Comparison of ENCODE assay signal across 13 cellular contexts in the genomic region with DNA sequence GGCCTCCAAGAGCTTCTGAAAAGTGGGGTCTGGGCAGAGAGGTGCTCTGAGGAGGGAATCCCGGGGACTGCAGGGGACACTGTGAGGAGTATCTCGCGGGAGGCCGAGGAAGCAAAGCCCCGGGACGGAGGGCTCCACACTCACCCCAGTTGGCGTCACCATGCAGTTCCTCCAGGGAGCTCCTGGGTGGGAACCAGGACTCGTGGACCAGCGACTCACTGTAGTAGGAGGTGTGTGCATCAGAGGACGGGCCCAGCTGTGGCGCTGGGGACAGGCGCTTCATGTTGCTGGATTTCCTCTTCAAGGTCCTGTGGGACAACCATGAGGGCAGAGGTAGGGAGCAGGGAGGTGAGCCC. TPM values are rescaled to one million over a fixed set of nuclear protein-coding genes. Genes with fewer than 3 reads are reported as not detected.
DNase-seq lines count a peak whose midpoint lies in the region; ATAC-seq and TF ChIP-seq lines count a peak whose summit lies in the region.
"Had no signal": no experiment of that assay in that cellular context is flagged by ENCODE, and none has a peak within 500 bp of the region (broad histone marks: within the 10 kb centered on the region; RNA-seq: fewer than 3 reads in every experiment).

No MANE protein-coding gene starts in this region.

- peak overlapping the region; percentile 13 for H3K4me3 ChIP-seq in NB4 (ENCODE audit: low read depth, low read length)
- H3K4me3 ChIP-seq in neutrophil (ENCODE audit: low read depth in 1 of 2, low read length in 1 of 2) = peak overlapping the region; percentile 55 to 84

- peak overlapping the region; percentile 99 for H3K4me3 Mint-ChIP-seq in CD4-positive, alpha-beta T cell
- H3K4me3 Mint-ChIP-seq in central memory CD8-positive, alpha-beta T cell = peak overlapping the region; percentile 98

- H3K4me1 ChIP-seq in neutrophil (ENCODE audit: control insufficient read depth in 1 of 2, insufficient read depth in 1 of 2, low read depth in 1 of 2, low read length in 1 of 2) = peaks cover 45 to 46% of the 10 kb centered on the region in 2 experiments

- no peak for DNase-seq in CD4-positive, alpha-beta T cell
- DNase-seq in NB4 (ENCODE audit: low read depth) = no peak
- no peak for DNase-seq in central memory CD8-positive, alpha-beta T cell (ENCODE audit: low spot score in 2 of 2)
- no peak for DNase-seq in NOMO-1 (lab: John Stamatoyannopoulos, UW; ENCODE audit: unreplicated experiment in 2 of 2)
- DNase-seq in stimulated activated naive CD4-positive, alpha-beta T cell treated with Interleukin-2 at 50 U/mL for 16 hours (lab: John Stamatoyannopoulos, UW) = no peak
- DNase-seq in stimulated activated CD8-positive, alpha-beta memory T cell treated with anti-CD3 and anti-CD28 coated beads, Interleukin-4, amount 100 ng/mL, for 48 hours = no peak
- DNase-seq: Caco-2, H7, NCI-H2171, retina had no signal

- no peaks in the 10 kb centered on the region for H3K9me3 ChIP-seq in CD4-positive, alpha-beta T cell (ENCODE audit: control insufficient read depth, low read length)
- no peaks in the 10 kb centered on the region for H3K9me3 ChIP-seq in neutrophil
- H3K9me3 ChIP-seq: Caco-2, heart left ventricle had no signal

- peaks cover 62% of the 10 kb centered on the region for H3K4me1 Mint-ChIP-seq in CD4-positive, alpha-beta T cell (ENCODE audit: low read depth)
- peaks cover 56% of the 10 kb centered on the region for H3K4me1 Mint-ChIP-seq in central memory CD8-positive, alpha-beta T cell

- H3K27ac Mint-ChIP-seq in CD4-positive, alpha-beta T cell = peak overlapping the region; percentile 99
- peak overlapping the region; percentile 93 for H3K27ac Mint-ChIP-seq in central memory CD8-positive, alpha-beta T cell (ENCODE audit: low read depth)

- H3K36me3 ChIP-seq in neutrophil = peaks cover 64% of the 10 kb centered on the region

- POLR2A ChIA-PET in CD4-positive, alpha-beta T cell (lab: Charles Lee) = interaction anchor here (0.8 to 25.2 kb wide), 15 partner anchors 15 to 569 kb away, joined by 3 to 752 read pairs (median 4); partner anchors contain the start of genes CBX6, CBY1, FAM227A and GTPBP1

- peak overlapping the region; percentile 81 for H3K27ac ChIP-seq in CD4-positive, alpha-beta T cell (ENCODE audit: low read depth, low read length)
- peak overlapping the region; percentile 99 for H3K27ac ChIP-seq in neutrophil

- intact Hi-C loops in CD4-positive, alpha-beta T cell (cut with DNase I, micrococcal nuclease) = loop anchor here (1.0 to 5.0 kb wide), 2 partner anchors 46 to 91 kb away; partner anchors contain the start of genes GTPBP1 (in 1 of the 2) and NPTXR (in 1 of the 2)

- H3K36me3 Mint-ChIP-seq in CD4-positive, alpha-beta T cell (ENCODE audit: low read depth) = peaks cover 91% of the 10 kb centered on the region
- peaks cover 87% of the 10 kb centered on the region for H3K36me3 Mint-ChIP-seq in central memory CD8-positive, alpha-beta T cell (ENCODE audit: insufficient read depth)

- TF ChIP-seq CTCF in CD4-positive, alpha-beta T cell (IDR thresholded peaks at IDR 0.05) = no peak
- TF ChIP-seq CTCF in NB4 (IDR thresholded peaks at IDR 0.05; ENCODE audit: low read depth, low read length) (no peak), neutrophil (IDR thresholded peaks at IDR 0.05) (no peak)

- CTCF ChIA-PET in CD4-positive, alpha-beta T cell (lab: Charles Lee) = interaction anchor here (1.1 to 2.0 kb wide), 3 partner anchors 15 to 26 kb away, joined by 4 to 12 read pairs (median 7); no protein-coding TSS in a partner anchor

- no peaks in the 10 kb centered on the region for H3K27me3 ChIP-seq in CD4-positive, alpha-beta T cell (ENCODE audit: control insufficient read depth, insufficient read depth, low read length)
- H3K27me3 ChIP-seq in neutrophil = no peaks in the 10 kb centered on the region
- H3K27me3 ChIP-seq: heart left ventricle had no signal

- no peak for TF ChIP-seq POLR2A in NB4 (IDR thresholded peaks at IDR 0.05; ENCODE audit: extremely low read depth, insufficient read length)

- no peak for ATAC-seq in CD4-positive, alpha-beta T cell (ENCODE audit: poor library complexity)
- ATAC-seq in central memory CD8-positive, alpha-beta T cell (replicated peaks; ENCODE audit: extremely low read depth, poor library complexity, severe bottlenecking) = no peak
- no peak for ATAC-seq in HG03354 (IDR thresholded peaks at IDR 0.05; ENCODE audit: poor library complexity, severe bottlenecking, unreplicated experiment)
- ATAC-seq: heart left ventricle had no signal

- H3K27me3 Mint-ChIP-seq in CD4-positive, alpha-beta T cell = no peaks in the 10 kb centered on the region
- H3K27me3 Mint-ChIP-seq in central memory CD8-positive, alpha-beta T cell = no peaks in the 10 kb centered on the region

- no peaks in the 10 kb centered on the region for H3K9me3 Mint-ChIP-seq in CD4-positive, alpha-beta T cell
- no peaks in the 10 kb centered on the region for H3K9me3 Mint-ChIP-seq in central memory CD8-positive, alpha-beta T cell

RNA-seq across cellular contexts. Expression of gene SUN2, which starts 4.8 kb away (rescaled TPM):
- 100 to 1,000 TPM; 440 to 453 TPM for total RNA-seq in CD4-positive, alpha-beta T cell

RNA-seq across cellular contexts. Expression of gene DNAL4, which starts 42.9 kb away (rescaled TPM):
- total RNA-seq in CD4-positive, alpha-beta T cell = 1 to 10 TPM; 1.9 to 2.7 TPM

RNA-seq across cellular contexts. Expression of gene GTPBP1, which starts 45.3 kb away (rescaled TPM):
- total RNA-seq in CD4-positive, alpha-beta T cell = 100 to 1,000 TPM; 263 to 272 TPM

RNA-seq across cellular contexts. Expression of gene JOSD1, which starts 50.3 kb away (rescaled TPM):
- 100 to 1,000 TPM; 303 to 307 TPM for total RNA-seq in CD4-positive, alpha-beta T cell
